8 cellular contexts compared by ENCODE assay signal in the genomic region with DNA sequence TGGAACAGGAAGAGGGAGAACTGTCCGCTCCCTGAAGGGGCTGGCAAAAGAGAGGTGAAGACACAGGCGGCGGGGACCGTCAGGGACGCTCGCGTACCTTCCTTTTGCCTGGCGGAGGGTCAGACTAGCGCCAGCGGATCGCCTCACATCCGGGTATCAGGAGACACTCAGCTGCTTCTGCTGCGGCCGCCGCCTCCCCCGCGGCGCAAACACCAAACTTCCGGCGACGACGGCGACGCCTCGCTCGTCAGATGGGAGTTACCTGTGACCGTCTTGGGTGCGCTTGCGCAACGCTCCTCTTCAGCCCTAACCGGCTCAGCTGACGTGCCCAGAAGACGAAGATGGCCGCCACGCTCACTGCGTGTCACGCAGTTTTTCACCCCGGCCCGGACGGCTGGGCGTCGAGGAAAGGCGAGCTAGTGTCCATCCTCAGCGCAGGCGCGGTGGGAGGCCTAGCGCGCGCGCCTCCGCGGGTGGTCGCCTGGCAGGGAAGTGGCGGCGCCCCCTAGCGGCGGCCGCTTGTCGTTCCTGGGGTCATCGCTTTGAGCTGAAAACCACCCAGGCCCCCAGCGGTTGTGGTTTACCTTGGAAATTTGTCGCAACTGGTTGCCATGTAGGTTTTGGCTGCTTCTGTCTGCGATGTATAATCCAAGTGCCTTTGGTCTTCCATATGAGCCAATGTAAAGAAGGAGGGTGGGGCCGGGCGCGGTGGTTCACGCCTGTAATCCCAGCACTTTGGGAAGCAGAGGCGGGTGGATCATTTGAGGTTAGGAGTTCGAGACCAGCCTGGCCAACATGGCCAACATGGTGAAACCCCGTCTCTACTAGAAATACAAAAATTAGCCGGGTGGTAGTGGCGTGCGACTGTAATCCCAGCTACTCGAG. TPM values are rescaled to one million over a fixed set of nuclear protein-coding genes. Genes with fewer than 3 reads are reported as not detected.
A peak's percentile ranks its signal among the peaks of the same experiment; 100 is the strongest.
DNase-seq lines count a peak whose midpoint lies in the region; ATAC-seq and TF ChIP-seq lines count a peak whose summit lies in the region.

A gene with protein sequence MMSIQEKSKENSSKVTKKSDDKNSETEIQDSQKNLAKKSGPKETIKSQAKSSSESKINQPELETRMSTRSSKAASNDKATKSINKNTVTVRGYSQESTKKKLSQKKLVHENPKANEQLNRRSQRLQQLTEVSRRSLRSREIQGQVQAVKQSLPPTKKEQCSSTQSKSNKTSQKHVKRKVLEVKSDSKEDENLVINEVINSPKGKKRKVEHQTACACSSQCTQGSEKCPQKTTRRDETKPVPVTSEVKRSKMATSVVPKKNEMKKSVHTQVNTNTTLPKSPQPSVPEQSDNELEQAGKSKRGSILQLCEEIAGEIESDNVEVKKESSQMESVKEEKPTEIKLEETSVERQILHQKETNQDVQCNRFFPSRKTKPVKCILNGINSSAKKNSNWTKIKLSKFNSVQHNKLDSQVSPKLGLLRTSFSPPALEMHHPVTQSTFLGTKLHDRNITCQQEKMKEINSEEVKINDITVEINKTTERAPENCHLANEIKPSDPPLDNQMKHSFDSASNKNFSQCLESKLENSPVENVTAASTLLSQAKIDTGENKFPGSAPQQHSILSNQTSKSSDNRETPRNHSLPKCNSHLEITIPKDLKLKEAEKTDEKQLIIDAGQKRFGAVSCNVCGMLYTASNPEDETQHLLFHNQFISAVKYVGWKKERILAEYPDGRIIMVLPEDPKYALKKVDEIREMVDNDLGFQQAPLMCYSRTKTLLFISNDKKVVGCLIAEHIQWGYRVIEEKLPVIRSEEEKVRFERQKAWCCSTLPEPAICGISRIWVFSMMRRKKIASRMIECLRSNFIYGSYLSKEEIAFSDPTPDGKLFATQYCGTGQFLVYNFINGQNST (minus strand): TSS at position 179 of the 885 bp plus-strand sequence. CDS start 25,861 bp downstream, outside the sequence.

- no peaks in the 10 kb centered on the region for H3K9me3 Mint-ChIP-seq in type B pancreatic cell

- peaks cover 15% of the 10 kb centered on the region for H3K4me1 ChIP-seq in adipocyte (ENCODE audit: control insufficient read depth, insufficient read depth, low read length)

- H3K27ac Mint-ChIP-seq in type B pancreatic cell: peak within 1 kb of the TSS; percentile 99

- DNase-seq in NCI-H1417 treated with DMSO at 0.1 percent for 48 hours (lab: John Stamatoyannopoulos, UW) (peak; percentile 93), SW480 (ENCODE audit: low spot score) (peak; percentile 99), adipocyte (ENCODE audit: low read depth) (peak; percentile 97), cardiac septum (ENCODE audit: low spot score) (peak; percentile 98), pons (ENCODE audit: low spot score) (peak; percentile 92), type B pancreatic cell (ENCODE audit: extremely low spot score, unreplicated experiment) (peak; percentile 97)

- H3K4me3 Mint-ChIP-seq in type B pancreatic cell: peak within 1 kb of the TSS; percentile 96

- no peaks in the 10 kb centered on the region for H3K27me3 Mint-ChIP-seq in type B pancreatic cell

- H3K4me1 Mint-ChIP-seq in type B pancreatic cell (ENCODE audit: unreplicated experiment): peaks cover 21% of the 10 kb centered on the region

- intact Hi-C loops in cardiac septum (cut with DNase I): loop anchor here (1.0 kb wide), 1 partner anchor 12 kb away; the partner anchor contains the start of gene SNRPD1

- H3K27me3 ChIP-seq in adipocyte (replicated peaks; ENCODE audit: control insufficient read depth, insufficient read depth, low read length): no peaks in the 10 kb centered on the region

- H3K9ac ChIP-seq in adipocyte (ENCODE audit: low read length): peak within 1 kb of the TSS; percentile 91

- H3K4me3 ChIP-seq in GM12875 (ENCODE audit: low read depth, low read length): peak within 1 kb of the TSS; percentile 69
- peak within 1 kb of the TSS; percentile 92 for H3K4me3 ChIP-seq in adipocyte (ENCODE audit: low read length)

- H3K9me3 ChIP-seq in adipocyte (ENCODE audit: control insufficient read depth, low read length): no peaks in the 10 kb centered on the region

- H3K36me3 ChIP-seq in adipocyte (ENCODE audit: control insufficient read depth, insufficient read depth, low read length, severe bottlenecking): no peaks in the 10 kb centered on the region

- peak; percentile 97 for TF ChIP-seq CTCF in GM12875 (IDR thresholded peaks at IDR 0.05; ENCODE audit: borderline replicate concordance, insufficient read depth, low read depth, low read length)
- peak; percentile 99 for TF ChIP-seq CTCF in type B pancreatic cell (conservative IDR thresholded peaks at IDR 0.05)

- ATAC-seq in HG02798 (IDR thresholded peaks at IDR 0.05; ENCODE audit: poor library complexity, unreplicated experiment): peak; percentile 92

- peaks cover 4% of the 10 kb centered on the region for H3K36me3 Mint-ChIP-seq in type B pancreatic cell

RNA-seq across cellular contexts. Expression of the gene that starts here (rescaled TPM):
- total RNA-seq in cardiac septum (9.4 TPM), type B pancreatic cell (ENCODE audit: low replicate concordance) (15.3 and 16.4 TPM in 2 replicates)

Comparison
In these comparisons a context has a peak if more than half of its experiments do, and no peak if none do; other contexts are left out.
1. Peak in every context shown above with its lines: DNase-seq, ATAC-seq and H3K4me3 ChIP-seq.